In the genomic region with DNA sequence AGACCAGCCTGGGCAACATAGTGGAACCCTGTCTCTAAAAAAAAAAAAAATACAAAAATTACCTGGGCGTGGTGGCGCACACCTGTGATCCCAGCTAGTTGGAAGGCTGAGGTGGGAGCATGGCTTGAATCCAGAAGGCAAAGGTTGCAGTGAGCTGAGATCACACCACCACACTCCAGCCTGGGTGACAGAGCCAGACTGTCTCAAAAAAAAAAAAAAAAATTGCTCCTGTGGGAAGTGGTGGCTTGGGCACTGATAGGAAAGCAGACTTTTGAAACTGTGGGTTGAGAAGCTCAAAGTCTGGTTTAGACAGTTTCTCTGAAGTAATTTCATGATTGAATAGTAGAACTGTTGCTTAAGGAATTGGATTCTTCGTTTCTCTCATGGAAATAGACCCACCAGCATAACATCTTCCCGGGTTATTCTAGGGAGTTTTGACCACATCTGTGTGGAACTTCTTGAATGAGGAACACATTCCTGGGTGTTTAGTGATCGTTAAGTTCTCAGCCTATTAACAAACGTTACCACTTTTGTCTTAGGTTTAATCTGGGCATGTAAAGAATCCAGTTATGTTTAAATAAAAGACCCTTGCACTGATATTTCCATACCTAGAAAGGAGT, we compare ENCODE assay signal across 11 cellular contexts. TPM values are rescaled to one million over a fixed set of nuclear protein-coding genes. Genes with fewer than 3 reads are reported as not detected.
DNase-seq lines count a peak whose midpoint lies in the region; ATAC-seq and TF ChIP-seq lines count a peak whose summit lies in the region.
"Had no signal": no experiment of that assay in that cellular context is flagged by ENCODE, and none has a peak within 500 bp of the region (broad histone marks: within the 10 kb centered on the region; RNA-seq: fewer than 3 reads in every experiment).

No MANE protein-coding gene starts in this region.

- intact Hi-C loops in spleen (cut with DNase I; ENCODE audit: low total_unique reads) = loop anchor here (5.0 kb wide), 1 partner anchor 62 kb away; no protein-coding TSS in a partner anchor

- H3K9me3 ChIP-seq in OCI-LY3 (ENCODE audit: insufficient read depth, low read length) (no peaks in the 10 kb centered on the region), spleen (no peaks in the 10 kb centered on the region)
- H3K9me3 ChIP-seq: upper lobe of left lung had no signal

- H3K4me2 ChIP-seq in OCI-LY3 (ENCODE audit: low read length) = peak overlapping the region; percentile 69; the same call in 1 of the 2 replicates

- H2AFZ ChIP-seq in OCI-LY3 (ENCODE audit: low read depth, low read length) = no peak overlapping the region

- no peak for ATAC-seq in GM19351 (IDR thresholded peaks at IDR 0.05; ENCODE audit: unreplicated experiment)
- no peak for ATAC-seq in HG03175 (IDR thresholded peaks at IDR 0.05; ENCODE audit: unreplicated experiment)

- H3K9ac ChIP-seq in OCI-LY3 (ENCODE audit: low read length) = no peak overlapping the region

- TF ChIP-seq POLR2A in spleen (IDR thresholded peaks at IDR 0.05) = no peak

- H3K4me1 ChIP-seq in OCI-LY3 (ENCODE audit: low read length) (peaks cover 12% of the 10 kb centered on the region), spleen (peaks cover 0 to 15% (median 9%) of the 10 kb centered on the region in 6 donors)

- TF ChIP-seq CTCF in OCI-LY3 (IDR thresholded peaks at IDR 0.05; ENCODE audit: low read depth, low read length) (no peak), spleen (IDR thresholded peaks at IDR 0.05 in 8 of 11, conservative IDR thresholded peaks at IDR 0.05 in 3 of 11) (no peak)

- no peaks in the 10 kb centered on the region for H3K79me2 ChIP-seq in OCI-LY3 (ENCODE audit: low read length)

- peak; percentile 46 for DNase-seq in AG08396 (ENCODE audit: low spot score)
- DNase-seq in fibroblast of peridontal ligament (ENCODE audit: extremely low read depth) = peak; percentile 67
- peak; percentile 37 for DNase-seq in renal cortical epithelial cell (ENCODE audit: low read depth)
- no peak for DNase-seq in NCI-H2227 treated with DMSO at 0.1 percent for 48 hours (lab: John Stamatoyannopoulos, UW)
- DNase-seq in spleen = no peak
- DNase-seq: DMS 273 treated with DMSO at 0.1 percent for 48 hours, T-helper 9 cell, upper lobe of left lung had no signal

- 73 to 81% (median 76%) methylated on average over 6 of the region's 6 CpGs for WGBS in spleen, 5 donors

- H3K36me3 ChIP-seq in OCI-LY3 (replicated peaks; ENCODE audit: low read depth, low read length) = no peaks in the 10 kb centered on the region
- H3K36me3 ChIP-seq in spleen = no peaks in the 10 kb centered on the region
- H3K36me3 ChIP-seq: upper lobe of left lung had no signal

- H4K20me1 ChIP-seq in OCI-LY3 (ENCODE audit: insufficient read depth, low read length) = no peaks in the 10 kb centered on the region

- H3K27ac ChIP-seq in OCI-LY3 (ENCODE audit: low read length) = no peak overlapping the region
- H3K27ac ChIP-seq in spleen = peak overlapping the region in 3 of 8 donors; percentile 33 to 46 (median 35)

- H3K27me3 ChIP-seq in OCI-LY3 (ENCODE audit: low read depth, low read length) (no peaks in the 10 kb centered on the region), spleen (replicated peaks in 1 of 7) (no peaks in the 10 kb centered on the region)
- H3K27me3 ChIP-seq: upper lobe of left lung had no signal

- H3K4me3 ChIP-seq in OCI-LY3 (ENCODE audit: low read length) (no peak overlapping the region), spleen (no peak overlapping the region)
- H3K4me3 ChIP-seq: upper lobe of left lung had no signal

RNA-seq across cellular contexts. Expression of a gene that starts 33.5 kb away (rescaled TPM):
- 1.7 and 4.0 TPM in 2 replicates for total RNA-seq in renal cortical epithelial cell
- 1 to 10 TPM; 1.0 to 3.0 (median 1.6) TPM for total RNA-seq in spleen
- polyA plus RNA-seq in spleen = under 1 TPM; 0.20 to 0.64 (median 0.53) TPM

RNA-seq across cellular contexts. Expression of a gene that starts 58.4 kb away (rescaled TPM):
- total RNA-seq in renal cortical epithelial cell (8.2 and 16.2 TPM in 2 replicates), spleen (10 to 100 TPM; 18.3 to 46.1 (median 33.5) TPM)
- 10 to 100 TPM in 1 of 3 donors, 1 to 10 TPM in 2; 5.4 to 13.3 (median 8.0) TPM for polyA plus RNA-seq in spleen

Comparison
In these comparisons a context has a peak if more than half of its experiments do, and no peak if none do; other contexts are left out.
1. DNase-seq: peak in AG08396 (single experiment), fibroblast of peridontal ligament (single experiment) and renal cortical epithelial cell (single experiment); none in NCI-H2227 treated with DMSO at 0.1 percent for 48 hours (single experiment) and spleen (single experiment).